Comparison of ENCODE assay signal across 26 cellular contexts in genomic region chr16:86128246-86128645, GRCh38.
A peak's percentile ranks its signal among the peaks of the same experiment; 100 is the strongest.
DNase-seq lines count a peak whose midpoint lies in the region; ATAC-seq, FAIRE-seq and TF ChIP-seq lines count a peak whose summit lies in the region.
"Had no signal": no experiment of that assay in that cellular context is flagged by ENCODE, and none has a peak within 500 bp of the region (broad histone marks: within the 10 kb centered on the region; RNA-seq: fewer than 3 reads in every experiment).

No MANE protein-coding gene starts in this region.

- H3K9me3 ChIP-seq in HepG2 (ENCODE audit: low read length): no peaks in the 10 kb centered on the region
- no peaks in the 10 kb centered on the region for H3K9me3 ChIP-seq in right lobe of liver
- no peaks in the 10 kb centered on the region for H3K9me3 ChIP-seq in mesenchymal stem cell (ENCODE audit: control insufficient read depth, low read length)
- H3K9me3 ChIP-seq in trophoblast cell (ENCODE audit: insufficient read depth, low read depth, low read length): no peaks in the 10 kb centered on the region
- H3K9me3 ChIP-seq: BE2C, BLaER1 had no signal

- peak overlapping the region; percentile 36 for H4K12ac ChIP-seq in trophoblast cell (ENCODE audit: low read depth, low read length)

- H3K14ac ChIP-seq in mesenchymal stem cell (ENCODE audit: low read length in 2 of 2): no peak overlapping the region
- no peak overlapping the region for H3K14ac ChIP-seq in trophoblast cell (ENCODE audit: low read length)

- H3K4ac ChIP-seq in mesenchymal stem cell (ENCODE audit: low read depth in 1 of 2, low read length in 2 of 2) (no peak overlapping the region), trophoblast cell (ENCODE audit: low read depth, low read length) (no peak overlapping the region)

- H2BK120ac ChIP-seq in mesenchymal stem cell (ENCODE audit: low read depth, low read length) (no peak overlapping the region), trophoblast cell (ENCODE audit: insufficient read depth, low read length, poor library complexity) (no peak overlapping the region)

- H3K79me2 ChIP-seq in HepG2 (ENCODE audit: insufficient read depth, low read length): no peaks in the 10 kb centered on the region
- H3K79me2 ChIP-seq in trophoblast cell (ENCODE audit: control insufficient read depth, insufficient read depth, low read length, poor library complexity): no peaks in the 10 kb centered on the region

- no peaks in the 10 kb centered on the region for H3K79me1 ChIP-seq in mesenchymal stem cell (replicated peaks; ENCODE audit: low read length, poor library complexity, severe bottlenecking)
- H3K79me1 ChIP-seq in trophoblast cell (ENCODE audit: low read length): no peaks in the 10 kb centered on the region

- H2BK5ac ChIP-seq in mesenchymal stem cell (ENCODE audit: low read depth, low read length, poor library complexity, severe bottlenecking) (no peak overlapping the region), trophoblast cell (ENCODE audit: low read depth, low read length, poor library complexity) (no peak overlapping the region)

- CTCF ChIA-PET in HepG2 (lab: Yijun Ruan, JAX; ENCODE audit: low intra/inter-chr PET ratio, low total read pairs): no interaction called here

- 52% methylated on average over 9 of the region's 9 CpGs for WGBS in HepG2 (ENCODE audit: low lambda C conversion rate)
- WGBS in right lobe of liver (ENCODE audit: insufficient coverage, low coverage, low lambda C conversion rate, missing lambda C conversion rate): 79% methylated on average over 8 of the region's 9 CpGs
- WGBS in mesenchymal stem cell: 95% methylated on average over 9 of the region's 9 CpGs
- WGBS in trophoblast cell (ENCODE audit: extremely low coverage, insufficient coverage, insufficient read length): no CpG with 5 or more reads among the region's 9 CpGs

- no TSS peak for BruUV-seq in HepG2 (replicated peaks; lab: Mats Ljungman, UMichigan)

- no peak overlapping the region for H3K9ac ChIP-seq in HepG2 (ENCODE audit: insufficient read depth, low read depth, low read length)
- no peak overlapping the region for H3K9ac ChIP-seq in mesenchymal stem cell (ENCODE audit: low read length)
- no peak overlapping the region for H3K9ac ChIP-seq in trophoblast cell (ENCODE audit: low read length)
- H3K9ac ChIP-seq: BLaER1 had no signal

- FAIRE-seq in HepG2 (lab: Jason Lieb, UNC): no peak
- no peak for FAIRE-seq in H54 (lab: Jason Lieb, UNC)
- FAIRE-seq: A204.1, GM12878, GM12892, GM18507 had no signal

- no peak overlapping the region for H2BK12ac ChIP-seq in mesenchymal stem cell (ENCODE audit: low read length in 2 of 2)
- no peak overlapping the region for H2BK12ac ChIP-seq in trophoblast cell (ENCODE audit: low read length)

- H4K8ac ChIP-seq in mesenchymal stem cell (ENCODE audit: low read length): peak overlapping the region; percentile 45
- no peak overlapping the region for H4K8ac ChIP-seq in trophoblast cell (ENCODE audit: low read depth, low read length)

- no peak for DNase-seq in HepG2 (ENCODE audit: low spot score)
- DNase-seq in right lobe of liver: no peak
- no peak for DNase-seq in mesenchymal stem cell
- DNase-seq in trophoblast cell: no peak
- no peak for DNase-seq in H54 (ENCODE audit: insufficient read length, low spot score)
- no peak for DNase-seq in H7
- DNase-seq: 8988T; ACHN; BE2C; C1 segment of cervical spinal cord; CD4-positive, alpha-beta memory T cell; CD4-positive, CD25-positive, alpha-beta regulatory T cell; CD8-positive, alpha-beta memory T cell; COR-L47; DMS 273 treated with DMSO at 0.1 percent for 48 hours; DMS153; DMS53; DMS79; DND-41; EL; GDM1 had no signal

- in situ Hi-C loops in HepG2 (cut with HindIII; ENCODE audit: extremely low pct_ligation_motif_present, low pct_unique_long_range_greater_than_20kb): no loop called here

- H3K36me3 ChIP-seq in HepG2 (replicated peaks in 1 of 2; ENCODE audit: control insufficient read depth in 1 of 2, insufficient read depth in 2 of 2, low read length in 2 of 2): no peaks in the 10 kb centered on the region
- H3K36me3 ChIP-seq in right lobe of liver: no peaks in the 10 kb centered on the region
- H3K36me3 ChIP-seq in mesenchymal stem cell (ENCODE audit: control insufficient read depth in 1 of 2, insufficient read depth in 2 of 2, low read depth in 1 of 2, low read length in 2 of 2): no peaks in the 10 kb centered on the region
- H3K36me3 ChIP-seq in trophoblast cell (ENCODE audit: control insufficient read depth in 1 of 2, insufficient read depth in 2 of 2, low read length in 2 of 2): no peaks in the 10 kb centered on the region
- H3K36me3 ChIP-seq in H7 (replicated peaks; ENCODE audit: control insufficient read depth, insufficient read depth, low read length): no peaks in the 10 kb centered on the region
- H3K36me3 ChIP-seq: BE2C, BLaER1 had no signal

- no peak overlapping the region for H3K23ac ChIP-seq in mesenchymal stem cell (ENCODE audit: low read length in 2 of 2)
- H3K23ac ChIP-seq in trophoblast cell (ENCODE audit: low read length): no peak overlapping the region

- H2BK15ac ChIP-seq in mesenchymal stem cell (ENCODE audit: low read depth, poor library complexity, severe bottlenecking): no peak overlapping the region

- H3K18ac ChIP-seq in mesenchymal stem cell (ENCODE audit: low read depth in 1 of 2, low read length in 2 of 2) (no peak overlapping the region), trophoblast cell (ENCODE audit: low read length) (no peak overlapping the region)

- H2AFZ ChIP-seq in HepG2 (ENCODE audit: low read length): no peak overlapping the region
- H2AFZ ChIP-seq in mesenchymal stem cell (ENCODE audit: low read depth, low read length): no peak overlapping the region
- no peak overlapping the region for H2AFZ ChIP-seq in trophoblast cell (ENCODE audit: insufficient read depth, low read length, poor library complexity)

- H3K27me3 ChIP-seq in HepG2 (ENCODE audit: control insufficient read depth in 1 of 2, insufficient read depth in 2 of 2, low read length in 2 of 2) (peaks cover 2 to 9% of the 10 kb centered on the region in 2 experiments; a peak in 2 of 5 replicates), right lobe of liver (no peaks in the 10 kb centered on the region), mesenchymal stem cell (ENCODE audit: control insufficient read depth in 1 of 2, insufficient read depth in 1 of 2, low read length in 2 of 2) (peaks cover 0 to 51% of the 10 kb centered on the region in 2 experiments), trophoblast cell (ENCODE audit: insufficient read depth, low read length) (no peaks in the 10 kb centered on the region), H7 (ENCODE audit: control insufficient read depth, insufficient read depth, low read length) (no peaks in the 10 kb centered on the region)
- H3K27me3 ChIP-seq: BE2C, BLaER1 had no signal

- H3K4me1 ChIP-seq in HepG2 (ENCODE audit: insufficient read depth, low read length): no peaks in the 10 kb centered on the region
- no peaks in the 10 kb centered on the region for H3K4me1 ChIP-seq in right lobe of liver
- no peaks in the 10 kb centered on the region for H3K4me1 ChIP-seq in mesenchymal stem cell (ENCODE audit: control insufficient read depth, insufficient read depth, low read depth, low read length)
- no peaks in the 10 kb centered on the region for H3K4me1 ChIP-seq in trophoblast cell (ENCODE audit: control insufficient read depth in 1 of 2, insufficient read depth in 2 of 2, low read length in 2 of 2)
- H3K4me1 ChIP-seq: BE2C, BLaER1 had no signal

- TF ChIP-seq POLR2A in HepG2 (IDR thresholded peaks at IDR 0.05; ENCODE audit: insufficient read depth in 1 of 2, low read depth in 2 of 2, low read length in 2 of 2): no peak
- TF ChIP-seq POLR2A in right lobe of liver (IDR thresholded peaks at IDR 0.05): no peak
- TF ChIP-seq POLR2A in H54 (IDR thresholded peaks at IDR 0.05; ENCODE audit: low read depth, low read length): no peak

- H4K91ac ChIP-seq in mesenchymal stem cell (ENCODE audit: low read length): no peak overlapping the region
- no peak overlapping the region for H4K91ac ChIP-seq in trophoblast cell (ENCODE audit: low read depth, low read length)

- H3K27ac ChIP-seq in HepG2 (ENCODE audit: extremely low read length, insufficient read depth, low read length): no peak overlapping the region
- no peak overlapping the region for H3K27ac ChIP-seq in right lobe of liver
- no peak overlapping the region for H3K27ac ChIP-seq in mesenchymal stem cell (ENCODE audit: low read length, poor library complexity, severe bottlenecking)
- no peak overlapping the region for H3K27ac ChIP-seq in trophoblast cell (ENCODE audit: low read depth, low read length)
- H3K27ac ChIP-seq: BLaER1 had no signal

- TF ChIP-seq EP300 in HepG2 (IDR thresholded peaks at IDR 0.05; ENCODE audit: low read depth in 2 of 2, low read length in 2 of 2) (no peak), HepG2 (CRISPR knock-in tag; IDR thresholded peaks at IDR 0.05; ENCODE audit: borderline replicate concordance) (no peak)

- H4K20me1 ChIP-seq in HepG2 (ENCODE audit: insufficient read depth, low read length): no peaks in the 10 kb centered on the region
- H4K20me1 ChIP-seq: BLaER1 had no signal

- no peak overlapping the region for H3K4me2 ChIP-seq in HepG2 (ENCODE audit: low read depth, low read length)
- H3K4me2 ChIP-seq in mesenchymal stem cell (ENCODE audit: low read length, poor library complexity, severe bottlenecking): no peak overlapping the region
- H3K4me2 ChIP-seq in trophoblast cell (ENCODE audit: low read length): no peak overlapping the region
- H3K4me2 ChIP-seq: BLaER1 had no signal

- no peak overlapping the region for H3K4me3 ChIP-seq in HepG2 (replicated peaks in 1 of 3; ENCODE audit: insufficient read depth in 1 of 3, low read depth in 2 of 3, low read length in 3 of 3)
- H3K4me3 ChIP-seq in right lobe of liver: no peak overlapping the region
- H3K4me3 ChIP-seq in mesenchymal stem cell (ENCODE audit: insufficient read depth in 1 of 2, low read depth in 1 of 2, low read length in 2 of 2): no peak overlapping the region
- no peak overlapping the region for H3K4me3 ChIP-seq in trophoblast cell (ENCODE audit: low read depth, low read length)
- H3K4me3 ChIP-seq in H7 (ENCODE audit: insufficient read depth, low read depth, low read length): no peak overlapping the region
- H3K4me3 ChIP-seq: BLaER1, GM12878 had no signal

- no peak overlapping the region for H2AK5ac ChIP-seq in mesenchymal stem cell (ENCODE audit: low read length, severe bottlenecking)
- H2AK5ac ChIP-seq in trophoblast cell (ENCODE audit: low read length): no peak overlapping the region

- ATAC-seq in HepG2: no peak
- no peak for ATAC-seq in right lobe of liver
- ATAC-seq: GM12878 had no signal

- TF ChIP-seq CTCF in HepG2 (CRISPR knock-in tag; IDR thresholded peaks at IDR 0.05): no peak
- TF ChIP-seq CTCF in right lobe of liver (IDR thresholded peaks at IDR 0.05): no peak

- POLR2A ChIA-PET in HepG2 (lab: Yijun Ruan, JAX): no interaction called here

- intact Hi-C loops in HepG2 (cut with micrococcal nuclease; ENCODE audit: unreplicated experiment) (no loop called here), right lobe of liver (cut with DNase I) (no loop called here)

- no peak for TF ChIP-seq RAD21 in HepG2 (CRISPR knock-in tag; IDR thresholded peaks at IDR 0.05)

TF ChIP-seq in HepG2, 621 proteins besides CTCF, POLR2A, EP300 and RAD21:
- TF ChIP-seq AKAP8 (CRISPR knock-in tag; IDR thresholded peaks at IDR 0.05): no peak
- TF ChIP-seq ZNF629 (CRISPR knock-in tag; conservative IDR thresholded peaks at IDR 0.05): 0 out of 2 replicates have a peak, but pooled peaks have one; percentile 54
